ENCODE assay signal across 8 cellular contexts in the genomic region with DNA sequence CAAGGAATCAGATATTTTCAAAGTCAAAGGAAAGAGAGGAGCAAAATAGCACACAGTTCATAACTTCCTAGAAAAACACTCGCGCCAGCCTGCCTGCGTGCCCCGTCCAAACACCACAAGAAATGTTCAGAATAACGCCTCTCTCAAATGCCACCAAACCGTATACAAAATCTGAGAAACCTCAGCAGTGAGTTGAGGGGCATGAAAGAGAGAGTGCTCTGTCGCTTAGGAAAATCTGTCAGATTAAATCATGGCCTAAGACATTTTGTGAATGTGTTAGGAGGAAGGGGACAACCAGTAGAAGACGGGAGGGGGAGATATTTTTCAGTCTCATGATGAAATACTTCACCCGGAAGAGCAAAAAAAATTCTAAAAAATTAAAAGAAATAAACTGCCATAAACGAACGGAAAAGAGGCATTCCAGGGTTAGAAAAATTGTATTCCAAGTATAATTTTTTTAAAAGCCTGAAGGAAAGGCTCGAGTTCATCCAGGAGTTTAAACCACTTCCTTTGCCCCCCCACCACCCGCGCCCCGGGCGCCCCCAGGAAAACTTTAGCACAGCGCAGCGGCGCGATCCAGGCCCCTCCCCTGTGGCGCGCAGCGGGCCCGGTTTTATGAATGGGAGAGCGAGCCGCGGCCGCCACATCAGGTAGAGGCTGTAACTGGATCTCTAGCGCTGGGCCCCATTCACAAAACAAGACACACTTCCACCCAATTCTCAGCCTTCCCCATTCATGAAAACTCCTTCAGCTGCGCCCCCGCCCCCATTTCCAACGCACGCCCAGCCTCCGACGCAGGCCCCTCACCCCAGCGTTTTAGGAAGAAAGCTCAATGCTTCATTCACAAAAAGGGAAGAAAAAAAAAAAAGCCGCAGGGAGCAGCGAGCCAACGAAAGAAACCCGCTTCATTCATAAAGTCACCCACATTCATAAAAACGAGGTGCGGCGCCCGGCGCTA. TPM values are rescaled to one million over a fixed set of nuclear protein-coding genes. Genes with fewer than 3 reads are reported as not detected.
DNase-seq lines count a peak whose midpoint lies in the region; ATAC-seq and TF ChIP-seq lines count a peak whose summit lies in the region.

No MANE protein-coding gene starts in this region.

- peak overlapping the region; percentile 85 for H2AFZ ChIP-seq in GM23248

- H3K27ac Mint-ChIP-seq in T-helper 2 cell treated with Interferon-gamma antibody and Interleukin-4, amounts not matched to agents 5 μg/mL and 100 μg/mL, for 36 hours: no peak overlapping the region

- H3K36me3 ChIP-seq in BE2C: peaks cover 4% of the 10 kb centered on the region; the same call in 1 of the 2 replicates
- no peaks in the 10 kb centered on the region; the same call in 1 of the 2 replicates for H3K36me3 ChIP-seq in GM23248 (ENCODE audit: low read depth)

- peak overlapping the region; percentile 88 for H3K9ac ChIP-seq in GM23248

- no peak for TF ChIP-seq CTCF in BE2C (IDR thresholded peaks at IDR 0.05; ENCODE audit: low read depth, low read length)
- TF ChIP-seq CTCF in cardiac fibroblast (IDR thresholded peaks at IDR 0.05; ENCODE audit: low read depth, low read length): no peak

- H3K36me3 Mint-ChIP-seq in T-helper 2 cell treated with Interferon-gamma antibody and Interleukin-4, amounts not matched to agents 5 μg/mL and 100 μg/mL, for 36 hours (ENCODE audit: low read depth): no peaks in the 10 kb centered on the region

- peaks cover 84% of the 10 kb centered on the region for H3K27me3 Mint-ChIP-seq in T-helper 2 cell treated with Interferon-gamma antibody and Interleukin-4, amounts not matched to agents 5 μg/mL and 100 μg/mL, for 36 hours (ENCODE audit: low read depth)

- DNase-seq in BE2C (peak; percentile 76), GM23248 (peak; percentile 86), NCI-H2107 (lab: John Stamatoyannopoulos, UW) (peak; percentile 84), cardiac fibroblast (ENCODE audit: low read depth in 2 of 2) (peak; percentile 60 to 76), iPS-NIHi11 (ENCODE audit: low spot score) (peak; percentile 73), skeletal muscle cell (ENCODE audit: low read depth) (peak; percentile 46)
- DNase-seq in T-helper 2 cell treated with Interferon-gamma antibody and Interleukin-4, amounts not matched to agents 5 μg/mL and 100 μg/mL, for 36 hours (ENCODE audit: low spot score): peak; percentile 29

- H3K4me1 Mint-ChIP-seq in T-helper 2 cell treated with Interferon-gamma antibody and Interleukin-4, amounts not matched to agents 5 μg/mL and 100 μg/mL, for 36 hours (ENCODE audit: low read depth): peaks cover 27% of the 10 kb centered on the region

- H3K9me3 Mint-ChIP-seq in T-helper 2 cell treated with Interferon-gamma antibody and Interleukin-4, amounts not matched to agents 5 μg/mL and 100 μg/mL, for 36 hours: no peaks in the 10 kb centered on the region

- H3K79me2 ChIP-seq in GM23248 (ENCODE audit: insufficient read depth): peaks cover 40% of the 10 kb centered on the region

- no peak for ATAC-seq in HG02763 (IDR thresholded peaks at IDR 0.05; ENCODE audit: unreplicated experiment)

- H3K27me3 ChIP-seq in BE2C: no peaks in the 10 kb centered on the region
- peaks cover 3% of the 10 kb centered on the region; the same call in 1 of the 2 replicates for H3K27me3 ChIP-seq in GM23248 (replicated peaks; ENCODE audit: insufficient read depth)

- H4K20me1 ChIP-seq in GM23248 (ENCODE audit: insufficient read depth): no peaks in the 10 kb centered on the region

- peak overlapping the region; percentile 77 for H3K27ac ChIP-seq in GM23248

- H3K9me3 ChIP-seq in BE2C (no peaks in the 10 kb centered on the region), GM23248 (ENCODE audit: low read depth) (no peaks in the 10 kb centered on the region)

- peak overlapping the region; percentile 87 for H3K4me2 ChIP-seq in GM23248 (ENCODE audit: unreplicated experiment)

- H3K4me1 ChIP-seq in BE2C (peaks cover 13% of the 10 kb centered on the region), GM23248 (ENCODE audit: insufficient read depth) (peaks cover 37% of the 10 kb centered on the region)

- in situ Hi-C loops in GM23248 (cut with MboI): no loop called here

- peak overlapping the region; percentile 92 for H3K4me3 ChIP-seq in BE2C (ENCODE audit: low read depth, low read length)
- H3K4me3 ChIP-seq in GM23248: peak overlapping the region; percentile 87
- H3K4me3 ChIP-seq in cardiac fibroblast (replicated peaks in 1 of 2; ENCODE audit: low read depth in 2 of 2, low read length in 2 of 2): peak overlapping the region; percentile 78 to 91
- H3K4me3 ChIP-seq in skeletal muscle cell (ENCODE audit: low read depth, low read length): peak overlapping the region; percentile 87

- H3K9me2 ChIP-seq in GM23248 (ENCODE audit: insufficient read depth): no peaks in the 10 kb centered on the region

- peaks cover 49% of the 10 kb centered on the region for H3F3A ChIP-seq in GM23248 (ENCODE audit: insufficient read depth)

- H3K4me3 Mint-ChIP-seq in T-helper 2 cell treated with Interferon-gamma antibody and Interleukin-4, amounts not matched to agents 5 μg/mL and 100 μg/mL, for 36 hours: peak overlapping the region; percentile 89

- 10 to 11% methylated on average over 43 to 45 of the region's 45 CpGs for WGBS in GM23248 (ENCODE audit: low coverage in 1 of 2, low lambda C conversion rate in 2 of 2, missing lambda C conversion rate in 2 of 2), 2 experiments

RNA-seq across cellular contexts. Expression of gene ETV5, which starts 1.5 kb away (rescaled TPM):
- 48.8 TPM for polyA plus RNA-seq in BE2C (2012; ENCODE audit: insufficient read depth, insufficient read length, low read depth)
- 35.9 and 44.0 TPM in 2 replicates for total RNA-seq in GM23248 (2014; rRNA removed; shearing (Covaris generic))
- 44.6 and 47.5 TPM in 2 replicates for polyA plus RNA-seq in GM23248 (2016; fragmentation: Nextera tagmentation; extraction: Ambion mirVana)

Comparison
In these comparisons a context has a peak if more than half of its experiments do, and no peak if none do; other contexts are left out.
1. DNase-seq: peak in every context shown above with its lines; median percentile 86 in GM23248; 84 in NCI-H2107; 76 in BE2C; 73 in iPS-NIHi11; 68 in cardiac fibroblast; 46 in skeletal muscle cell; 29 in T-helper 2 cell treated with Interferon-gamma antibody and Interleukin-4, amounts not matched to agents 5 μg/mL and 100 μg/mL, for 36 hours.